In genomic region chr3:137163241-137163916, GRCh38 we compare ENCODE assay signal across 13 cellular contexts.
DNase-seq lines count a peak whose midpoint lies in the region; ATAC-seq and TF ChIP-seq lines count a peak whose summit lies in the region.
"Had no signal": no experiment of that assay in that cellular context is flagged by ENCODE, and none has a peak within 500 bp of the region (broad histone marks: within the 10 kb centered on the region; RNA-seq: fewer than 3 reads in every experiment).

No MANE protein-coding gene starts in this region.

- H3K4me1 ChIP-seq in right cardiac atrium (ENCODE audit: control insufficient read depth, insufficient read depth, low read length) (no peaks in the 10 kb centered on the region), BE2C (no peaks in the 10 kb centered on the region)

- H3K4me3 ChIP-seq in right cardiac atrium (ENCODE audit: low read length), result peak overlapping the region; percentile 9
- H3K4me3 ChIP-seq in BE2C (ENCODE audit: low read depth, low read length), result no peak overlapping the region

- peak; percentile 43 for DNase-seq in H4 (ENCODE audit: low spot score)
- DNase-seq in NCI-H774 (lab: John Stamatoyannopoulos, UW), result peak; percentile 2
- DNase-seq in right cardiac atrium, result peak in 1 of 3 donors; percentile 64
- DNase-seq in retina, result peak; percentile 60
- DNase-seq in BE2C, result no peak
- DNase-seq in T-helper 1 cell, result no peak
- DNase-seq in activated CD8-positive, alpha-beta memory T cell treated with anti-CD3 and anti-CD28 coated beads, Interleukin-2, amount 50 U/mL, for 48 hours, result no peak
- DNase-seq: activated T-cell treated with anti-CD3 and anti-CD28 coated beads, Interleukin-2, amount 50 U/mL, for 4 hours; CD4-positive, alpha-beta memory T cell; foreskin melanocyte; naive thymus-derived CD8-positive, alpha-beta T cell; stimulated activated CD4-positive, alpha-beta T cell treated with anti-CD3 and anti-CD28 coated beads, Interleukin-4, amount 100 ng/mL, for 4 hours had no signal

- intact Hi-C loops in right cardiac atrium (cut with DNase I), result no loop called here

- ATAC-seq in right cardiac atrium (peak; percentile 61 to 91), HG02763 (IDR thresholded peaks at IDR 0.05; ENCODE audit: unreplicated experiment) (no peak)
- ATAC-seq: activated T-cell treated with anti-CD3 and anti-CD28 coated beads, Interleukin-2, amount 50 U/mL, for 4 hours had no signal

- 21% methylated on average over 7 of the region's 7 CpGs for WGBS in right cardiac atrium

- H3K27me3 ChIP-seq in right cardiac atrium (ENCODE audit: control insufficient read depth, insufficient read depth), result no peaks in the 10 kb centered on the region
- H3K27me3 ChIP-seq in BE2C, result no peaks in the 10 kb centered on the region

- no peak overlapping the region for H3K27ac ChIP-seq in right cardiac atrium (ENCODE audit: low read length)

- H3K36me3 ChIP-seq in BE2C, result no peaks in the 10 kb centered on the region

- TF ChIP-seq CTCF in BE2C (IDR thresholded peaks at IDR 0.05; ENCODE audit: low read depth, low read length), result no peak

- H3K9me3 ChIP-seq in right cardiac atrium (ENCODE audit: control insufficient read depth, low read length), result no peaks in the 10 kb centered on the region
- no peaks in the 10 kb centered on the region for H3K9me3 ChIP-seq in BE2C

Comparison
In these comparisons a context has a peak if more than half of its experiments do, and no peak if none do; other contexts are left out.
1. DNase-seq: peak in H4 (single experiment), NCI-H774 (single experiment) and retina (single experiment); none in BE2C (single experiment), T-helper 1 cell (0 of 5) and activated CD8-positive, alpha-beta memory T cell treated with anti-CD3 and anti-CD28 coated beads, Interleukin-2, amount 50 U/mL, for 48 hours (single experiment).